Comparison of ENCODE assay signal across 20 cellular contexts in the genomic region with DNA sequence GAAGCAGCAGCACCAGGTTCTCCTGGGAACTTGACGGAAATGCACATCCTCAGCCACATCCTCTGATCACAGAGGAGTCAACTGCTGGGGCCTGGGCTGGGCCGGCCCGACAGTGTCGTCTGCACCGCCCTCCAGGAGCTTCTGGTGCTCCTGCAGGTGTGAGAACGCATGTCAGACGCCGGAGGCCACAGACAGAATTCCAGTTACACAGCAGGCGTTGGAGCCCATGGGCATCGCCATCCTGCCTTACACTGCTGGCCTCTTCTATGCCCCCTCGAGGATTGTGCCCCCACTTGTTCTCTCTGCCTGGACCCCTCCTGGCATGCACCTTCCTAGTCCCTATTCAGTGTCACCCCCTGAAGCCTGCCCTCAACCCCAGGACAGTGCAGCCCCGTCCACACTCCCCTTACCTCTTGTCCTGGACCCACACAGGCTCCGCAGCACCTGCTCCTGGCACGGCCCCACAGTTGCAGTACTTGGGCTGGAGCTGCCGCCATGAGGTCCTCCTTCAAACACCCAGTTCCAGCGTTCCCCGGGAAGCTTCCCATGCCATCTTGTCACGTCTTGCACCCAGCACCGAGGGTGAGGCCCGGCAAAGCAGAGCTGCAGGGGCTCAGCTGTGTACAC. TPM values are rescaled to one million over a fixed set of nuclear protein-coding genes. Genes with fewer than 3 reads are reported as not detected.
DNase-seq lines count a peak whose midpoint lies in the region; ATAC-seq and TF ChIP-seq lines count a peak whose summit lies in the region.
"Had no signal": no experiment of that assay in that cellular context is flagged by ENCODE, and none has a peak within 500 bp of the region (broad histone marks: within the 10 kb centered on the region; RNA-seq: fewer than 3 reads in every experiment).

No MANE protein-coding gene starts in this region.

- no peak overlapping the region for H3K27ac Mint-ChIP-seq in activated naive CD8-positive, alpha-beta T cell treated with anti-CD3 and anti-CD28 coated beads for 36 hours
- H3K27ac Mint-ChIP-seq: GM23338 had no signal

- no peak overlapping the region for H2BK120ac ChIP-seq in neuronal stem cell (ENCODE audit: low read depth, low read length)

- no peak overlapping the region for H4K91ac ChIP-seq in neuronal stem cell (ENCODE audit: low read depth, low read length, poor library complexity)

- no peak overlapping the region for H3K4me3 Mint-ChIP-seq in activated naive CD8-positive, alpha-beta T cell treated with anti-CD3 and anti-CD28 coated beads for 36 hours
- H3K4me3 Mint-ChIP-seq: CD14-positive monocyte, GM23338, IgD-negative memory B cell had no signal

- no peaks in the 10 kb centered on the region for H3K27me3 Mint-ChIP-seq in activated naive CD8-positive, alpha-beta T cell treated with anti-CD3 and anti-CD28 coated beads for 36 hours
- H3K27me3 Mint-ChIP-seq: IgD-negative memory B cell had no signal

- H3K14ac ChIP-seq in neuronal stem cell (ENCODE audit: low read length) = peak overlapping the region; percentile 9

- no peak overlapping the region for H3K4ac ChIP-seq in neuronal stem cell (ENCODE audit: low read length)

- DNase-seq in left cardiac atrium = peak; percentile 15
- no peak for DNase-seq in heart right ventricle
- peak; percentile 86 for DNase-seq in Jurkat, Clone E6-1 (ENCODE audit: low read depth, low spot score)
- no peak for DNase-seq in neuronal stem cell (ENCODE audit: low spot score)
- DNase-seq in activated naive CD8-positive, alpha-beta T cell treated with anti-CD3 and anti-CD28 coated beads for 36 hours = no peak
- no peak for DNase-seq in HT-29 (ENCODE audit: low spot score)
- DNase-seq: Kasumi-1, NCI-H1694, NCI-H2081, NCI-H2171, NCI-H446, NCI-H526 had no signal

- peak overlapping the region in 1 of 11 experiments; percentile 19; a peak in 1 of 22 replicates for H3K9ac ChIP-seq in BLaER1 treated with 17β-estradiol and CSF1 and Interleukin-3, amounts not matched to agents 10 nM and 100 nM
- H3K9ac ChIP-seq in neuronal stem cell (ENCODE audit: low read depth, low read length, poor library complexity) = no peak overlapping the region

- H3K18ac ChIP-seq in neuronal stem cell (ENCODE audit: low read length) = peak overlapping the region; percentile 25

- peaks cover 2% of the 10 kb centered on the region for H3K79me1 ChIP-seq in neuronal stem cell (ENCODE audit: low read depth, low read length)

- H4K20me1 ChIP-seq in BLaER1 treated with 17β-estradiol and CSF1 and Interleukin-3, amounts not matched to agents 10 nM and 100 nM = peaks cover 0 to 28% (median 0%) of the 10 kb centered on the region in 11 experiments; a peak in 6 of 22 replicates

- H3K4me1 Mint-ChIP-seq in activated naive CD8-positive, alpha-beta T cell treated with anti-CD3 and anti-CD28 coated beads for 36 hours = peaks cover 9% of the 10 kb centered on the region

- no peak overlapping the region for H2BK12ac ChIP-seq in neuronal stem cell (ENCODE audit: low read length)

- H4K8ac ChIP-seq in neuronal stem cell (ENCODE audit: low read depth, low read length) = no peak overlapping the region

- H3K36me3 ChIP-seq in heart right ventricle = peaks cover 0 to 79% (median 10%) of the 10 kb centered on the region in 9 donors
- H3K36me3 ChIP-seq in BLaER1 treated with 17β-estradiol and CSF1 and Interleukin-3, amounts not matched to agents 10 nM and 100 nM = peaks cover 14 to 35% (median 25%) of the 10 kb centered on the region in 11 experiments
- H3K36me3 ChIP-seq in neuronal stem cell (replicated peaks in 1 of 2; ENCODE audit: control insufficient read depth in 2 of 2, insufficient read depth in 2 of 2, low read length in 2 of 2) = peaks cover 4 to 54% of the 10 kb centered on the region in 2 donors

- intact Hi-C loops in left cardiac atrium (cut with DNase I) = no loop called here
- intact Hi-C loops in heart right ventricle (cut with DNase I) = loop anchor here in 1 of 10 donors (2.0 kb wide), 1 partner anchor 39 kb away; no protein-coding TSS in a partner anchor

- peak overlapping the region; percentile 80 for H2AK5ac ChIP-seq in neuronal stem cell (ENCODE audit: low read depth, low read length)

- peak overlapping the region; percentile 78 for H3K23ac ChIP-seq in neuronal stem cell (ENCODE audit: low read depth, low read length, poor library complexity)

- ATAC-seq in left cardiac atrium (no peak), heart right ventricle (no peak), HG03521 (IDR thresholded peaks at IDR 0.05; ENCODE audit: unreplicated experiment) (no peak)

- H3K4me2 ChIP-seq in BLaER1 treated with 17β-estradiol and CSF1 and Interleukin-3, amounts not matched to agents 10 nM and 100 nM = peak overlapping the region in 10 of 11 experiments; percentile 9 to 85 (median 68); a peak in 18 of 22 replicates
- no peak overlapping the region for H3K4me2 ChIP-seq in neuronal stem cell (ENCODE audit: insufficient read depth, low read length, poor library complexity, severe bottlenecking)

- H3K4me3 ChIP-seq in heart right ventricle (no peak overlapping the region), neuronal stem cell (ENCODE audit: low read length in 2 of 2) (peak overlapping the region in 1 of 2 donors; percentile 27)
- H3K4me3 ChIP-seq in BLaER1 treated with 17β-estradiol and CSF1 and Interleukin-3, amounts not matched to agents 10 nM and 100 nM = peak overlapping the region in 1 of 10 experiments; percentile 17; a peak in 1 of 20 replicates
- no peak overlapping the region for H3K4me3 ChIP-seq in Jurkat, Clone E6-1 (ENCODE audit: low read length)
- H3K4me3 ChIP-seq: GM23338, HAP-1, Peyer's patch, SJSA1 had no signal

- H2AFZ ChIP-seq in neuronal stem cell (ENCODE audit: low read length) = no peak overlapping the region
- H2AFZ ChIP-seq: GM23338 had no signal

- no peaks in the 10 kb centered on the region for H3K27me3 ChIP-seq in heart right ventricle
- H3K27me3 ChIP-seq in BLaER1 treated with 17β-estradiol and CSF1 and Interleukin-3, amounts not matched to agents 10 nM and 100 nM = no peaks in the 10 kb centered on the region
- no peaks in the 10 kb centered on the region for H3K27me3 ChIP-seq in neuronal stem cell (ENCODE audit: control insufficient read depth in 3 of 3, insufficient read depth in 3 of 3, low read depth in 1 of 3, low read length in 3 of 3)
- H3K27me3 ChIP-seq: Peyer's patch, SJSA1 had no signal

- H3K9me3 ChIP-seq in heart right ventricle (peaks cover 0 to under 1% (median 0%) of the 10 kb centered on the region in 11 donors), neuronal stem cell (replicated peaks in 1 of 2; ENCODE audit: control insufficient read depth in 2 of 2, insufficient read depth in 1 of 2, low read depth in 1 of 2, low read length in 2 of 2) (peaks cover 0 to 16% of the 10 kb centered on the region in 2 donors)
- H3K9me3 ChIP-seq in BLaER1 treated with 17β-estradiol and CSF1 and Interleukin-3, amounts not matched to agents 10 nM and 100 nM (replicated peaks in 1 of 11) = peaks cover 0 to 8% (median under 1%) of the 10 kb centered on the region in 11 experiments; a peak in 7 of 22 replicates
- H3K9me3 ChIP-seq: HAP-1, Peyer's patch had no signal

- H3K4me1 ChIP-seq in heart right ventricle (peaks cover 0 to 3% (median 0%) of the 10 kb centered on the region in 9 donors), neuronal stem cell (ENCODE audit: control insufficient read depth in 2 of 2, insufficient read depth in 1 of 2, low read depth in 1 of 2, low read length in 2 of 2) (peaks cover 2% of the 10 kb centered on the region in 2 donors)
- peaks cover 6 to 44% (median 38%) of the 10 kb centered on the region in 10 experiments for H3K4me1 ChIP-seq in BLaER1 treated with 17β-estradiol and CSF1 and Interleukin-3, amounts not matched to agents 10 nM and 100 nM
- H3K4me1 ChIP-seq: HAP-1, SJSA1 had no signal

- no peak overlapping the region for H2BK15ac ChIP-seq in neuronal stem cell (ENCODE audit: low read length)

- H3K27ac ChIP-seq in heart right ventricle = no peak overlapping the region
- H3K27ac ChIP-seq in BLaER1 treated with 17β-estradiol and CSF1 and Interleukin-3, amounts not matched to agents 10 nM and 100 nM = peak overlapping the region in 1 of 11 experiments; percentile 6; a peak in 2 of 22 replicates
- H3K27ac ChIP-seq in neuronal stem cell (replicated peaks; ENCODE audit: low read length) = no peak overlapping the region
- H3K27ac ChIP-seq: Peyer's patch, SJSA1 had no signal

- no peak for TF ChIP-seq CTCF in heart right ventricle (IDR thresholded peaks at IDR 0.05)

- 94 to 95% methylated on average over 20 of the region's 20 CpGs for WGBS in heart right ventricle, 2 donors
- WGBS in neuronal stem cell (ENCODE audit: extremely low coverage in 2 of 2, insufficient read length in 2 of 2, insufficient replicate concordance in 1 of 2), 2 donors = no CpG with 5 or more reads among the region's 20 CpGs

- no peak overlapping the region for H2BK5ac ChIP-seq in neuronal stem cell (ENCODE audit: low read length)

- peaks cover 7% of the 10 kb centered on the region for H3K36me3 Mint-ChIP-seq in activated naive CD8-positive, alpha-beta T cell treated with anti-CD3 and anti-CD28 coated beads for 36 hours

- H3K9me3 Mint-ChIP-seq in activated naive CD8-positive, alpha-beta T cell treated with anti-CD3 and anti-CD28 coated beads for 36 hours = no peaks in the 10 kb centered on the region
- H3K9me3 Mint-ChIP-seq: IgD-negative memory B cell had no signal

RNA-seq across cellular contexts. Expression of a gene that starts 37.5 kb away (rescaled TPM):
- total RNA-seq in left cardiac atrium = 100 to 1,000 TPM; 102 to 128 TPM
- 100 to 1,000 TPM; 100 to 204 (median 175) TPM for total RNA-seq in heart right ventricle
- polyA plus RNA-seq in heart right ventricle = 100 to 1,000 TPM in 1 of 2 donors, 10 to 100 TPM in 1; 49.2 to 126 TPM
- 47.0 TPM for polyA plus RNA-seq in Jurkat, Clone E6-1 (2012; ENCODE audit: insufficient read depth, insufficient read length)
- polyA plus RNA-seq in neuronal stem cell (2013, experiment 1 of 2) = 23.7 TPM
- polyA plus RNA-seq in neuronal stem cell (2013, experiment 2 of 2) = 23.8 TPM
- 10 to 100 TPM; 22.8 to 23.7 TPM for total RNA-seq in activated naive CD8-positive, alpha-beta T cell treated with anti-CD3 and anti-CD28 coated beads for 36 hours
- 41.7 and 47.4 TPM in 2 replicates for total RNA-seq in HT-29 (2014; rRNA removed; shearing (Covaris generic))

Comparison
In these comparisons a context has a peak if more than half of its experiments do, and no peak if none do; other contexts are left out.
1. DNase-seq: peak in left cardiac atrium (single experiment) and Jurkat, Clone E6-1 (single experiment); none in heart right ventricle (0 of 2), neuronal stem cell (single experiment), activated naive CD8-positive, alpha-beta T cell treated with anti-CD3 and anti-CD28 coated beads for 36 hours (single experiment) and HT-29 (single experiment).